9 cellular contexts compared by ENCODE assay signal in genomic region chr13:46184277-46184699, GRCh38. TPM values are rescaled to one million over a fixed set of nuclear protein-coding genes. Genes with fewer than 3 reads are reported as not detected.
DNase-seq lines count a peak whose midpoint lies in the region; ATAC-seq and TF ChIP-seq lines count a peak whose summit lies in the region.
"Had no signal": no experiment of that assay in that cellular context is flagged by ENCODE, and none has a peak within 500 bp of the region (broad histone marks: within the 10 kb centered on the region; RNA-seq: fewer than 3 reads in every experiment).

No MANE protein-coding gene starts in this region.

- H2AFZ ChIP-seq in OCI-LY1 (ENCODE audit: low read length): no peak overlapping the region

- intact Hi-C loops in Right ventricle myocardium superior (cut with DNase I): no loop called here

- peaks cover 25% of the 10 kb centered on the region for H3K36me3 Mint-ChIP-seq in activated T-cell treated with anti-CD3 and anti-CD28 coated beads, Interleukin-2, amount 50 U/mL, for 24 hours (ENCODE audit: low read depth)

- peak; percentile 96 for TF ChIP-seq CTCF in OCI-LY1 (IDR thresholded peaks at IDR 0.05; ENCODE audit: low read length)
- no peak for TF ChIP-seq CTCF in coronary artery (IDR thresholded peaks at IDR 0.05)

- H3K27ac ChIP-seq in OCI-LY1 (ENCODE audit: low read depth, low read length, poor library complexity, severe bottlenecking) (peak overlapping the region; percentile 99), coronary artery (no peak overlapping the region)

- H3K4me3 ChIP-seq in OCI-LY1 (ENCODE audit: low read depth, low read length, poor library complexity, severe bottlenecking) (peak overlapping the region; percentile 85), coronary artery (no peak overlapping the region)

- no peaks in the 10 kb centered on the region for H3K9me3 ChIP-seq in OCI-LY1 (ENCODE audit: low read length)

- H3K4me1 Mint-ChIP-seq in activated T-cell treated with anti-CD3 and anti-CD28 coated beads, Interleukin-2, amount 50 U/mL, for 24 hours (ENCODE audit: low read depth): peaks cover 36% of the 10 kb centered on the region

- H3K4me2 ChIP-seq in OCI-LY1 (ENCODE audit: low read length): peak overlapping the region; percentile 66

- peaks cover 4% of the 10 kb centered on the region; the same call in 1 of the 2 replicates for H3F3A ChIP-seq in OCI-LY1 (ENCODE audit: insufficient read depth, low read length)

- H3K9ac ChIP-seq in OCI-LY1 (ENCODE audit: low read length): peak overlapping the region; percentile 80; the same call in 1 of the 2 replicates

- peak overlapping the region; percentile 98 for H3K27ac Mint-ChIP-seq in activated T-cell treated with anti-CD3 and anti-CD28 coated beads, Interleukin-2, amount 50 U/mL, for 24 hours

- no peaks in the 10 kb centered on the region for H3K27me3 Mint-ChIP-seq in activated T-cell treated with anti-CD3 and anti-CD28 coated beads, Interleukin-2, amount 50 U/mL, for 24 hours

- peaks cover 25% of the 10 kb centered on the region for H3K4me1 ChIP-seq in OCI-LY1 (ENCODE audit: insufficient read depth, low read length, severe bottlenecking)

- H3K36me3 ChIP-seq in OCI-LY1 (ENCODE audit: insufficient read depth, low read length): peaks cover 13% of the 10 kb centered on the region; the same call in 1 of the 2 replicates

- H3K9me3 Mint-ChIP-seq in activated T-cell treated with anti-CD3 and anti-CD28 coated beads, Interleukin-2, amount 50 U/mL, for 24 hours: no peaks in the 10 kb centered on the region

- H4K20me1 ChIP-seq in OCI-LY1 (ENCODE audit: insufficient read depth, low read length): no peaks in the 10 kb centered on the region

- H3K4me3 Mint-ChIP-seq in activated T-cell treated with anti-CD3 and anti-CD28 coated beads, Interleukin-2, amount 50 U/mL, for 24 hours: peak overlapping the region; percentile 97

- DNase-seq in SIG-M5 treated with dmso at 0.1 percent for 504 hours (lab: John Stamatoyannopoulos, UW; ENCODE audit: unreplicated experiment) (peak; percentile 77), SIG-M5 (lab: John Stamatoyannopoulos, UW) (no peak), Right ventricle myocardium superior (peak; percentile 61), coronary artery (ENCODE audit: low spot score) (no peak)
- DNase-seq in activated T-cell treated with anti-CD3 and anti-CD28 coated beads, Interleukin-2, amount 50 U/mL, for 24 hours: peak; percentile 81
- DNase-seq in stimulated activated CD4-positive, alpha-beta T cell treated with anti-CD3 and anti-CD28 coated beads, Interleukin-4, amount 100 ng/mL, for 1 hour: peak; percentile 77

- peak; percentile 38 for ATAC-seq in HG02973 (IDR thresholded peaks at IDR 0.05; ENCODE audit: unreplicated experiment)
- ATAC-seq in Right ventricle myocardium superior (ENCODE audit: poor library complexity): peak; percentile 47

- no peaks in the 10 kb centered on the region for H3K27me3 ChIP-seq in OCI-LY1 (ENCODE audit: insufficient read depth, low read length)

- peaks cover 27% of the 10 kb centered on the region for H3K79me2 ChIP-seq in OCI-LY1 (ENCODE audit: insufficient read depth, low read length)

- H3K9me2 ChIP-seq in OCI-LY1 (ENCODE audit: low read depth, low read length): no peaks in the 10 kb centered on the region

RNA-seq across cellular contexts. Expression of gene LCP1, which starts 2.3 kb away (rescaled TPM):
- total RNA-seq in Right ventricle myocardium superior: 20.5 TPM
- total RNA-seq: myocyte had no signal

RNA-seq across cellular contexts. Expression of gene LRRC63, which starts 27.4 kb away (rescaled TPM):
- not detected for total RNA-seq in Right ventricle myocardium superior
- total RNA-seq: myocyte had no signal

Comparison
In these comparisons a context has a peak if more than half of its experiments do, and no peak if none do; other contexts are left out.
1. DNase-seq: peak in SIG-M5 treated with dmso at 0.1 percent for 504 hours (single experiment), activated T-cell treated with anti-CD3 and anti-CD28 coated beads, Interleukin-2, amount 50 U/mL, for 24 hours (single experiment), Right ventricle myocardium superior (single experiment) and stimulated activated CD4-positive, alpha-beta T cell treated with anti-CD3 and anti-CD28 coated beads, Interleukin-4, amount 100 ng/mL, for 1 hour (single experiment); none in SIG-M5 (single experiment) and coronary artery (single experiment).